Comparison of ENCODE assay signal across 1 cellular context in genomic region chr14:32202941-32203882, GRCh38.
TF ChIP-seq lines count a peak whose summit lies in the region.

RNU6-8 (minus strand) TSS chr14:32203269.

TF ChIP-seq in Ishikawa, 13 proteins besides CTCF, POLR2A, EP300 and RAD21:
- TF ChIP-seq CEBPB (IDR thresholded peaks at IDR 0.05) = peak; percentile 64
- peak; percentile 12; the same call in 1 of the 2 replicates for TF ChIP-seq CREB1 (IDR thresholded peaks at IDR 0.05; ENCODE audit: low read depth)
- peak; percentile 68; the same call in 1 of the 2 replicates for TF ChIP-seq TEAD4 (IDR thresholded peaks at IDR 0.05)
- TF ChIP-seq TAF1 (IDR thresholded peaks at IDR 0.05; ENCODE audit: low read depth) = peak; percentile 37; the same call in 1 of the 2 replicates
- no peak for TF ChIP-seq ZBTB7A (IDR thresholded peaks at IDR 0.05; ENCODE audit: low read depth)
- TF ChIP-seq MAX (IDR thresholded peaks at IDR 0.05) = peak; percentile 83
- 0 out of 2 replicates have a peak, but pooled peaks have one; percentile 39 for TF ChIP-seq YY1 (IDR thresholded peaks at IDR 0.05; ENCODE audit: low read depth)
- TF ChIP-seq TCF12 (IDR thresholded peaks at IDR 0.05; ENCODE audit: low read depth) = no peak
- TF ChIP-seq NFIC (IDR thresholded peaks at IDR 0.05) = no peak
